ENCODE assay signal across 26 cellular contexts in genomic region chr5:96347502-96348292, GRCh38.
A peak's percentile ranks its signal among the peaks of the same experiment; 100 is the strongest.
DNase-seq lines count a peak whose midpoint lies in the region; ATAC-seq, FAIRE-seq and TF ChIP-seq lines count a peak whose summit lies in the region.
"Had no signal": no experiment of that assay in that cellular context is flagged by ENCODE, and none has a peak within 500 bp of the region (broad histone marks: within the 10 kb centered on the region; RNA-seq: fewer than 3 reads in every experiment).

No MANE protein-coding gene starts in this region.

- no peak overlapping the region for H3K4me3 ChIP-seq in ACC112 (ENCODE audit: low read depth, low read length)
- H3K4me3 ChIP-seq in GM12878, result no peak overlapping the region
- no peak overlapping the region for H3K4me3 ChIP-seq in mesenchymal stem cell (ENCODE audit: insufficient read depth in 1 of 2, low read depth in 1 of 2, low read length in 2 of 2)
- H3K4me3 ChIP-seq: BLaER1 treated with 17β-estradiol and CSF1 and Interleukin-3, amounts not matched to agents 10 nM and 100 nM; K562; PC-9; SJSA1 had no signal

- H2BK5ac ChIP-seq in mesenchymal stem cell (ENCODE audit: low read depth, low read length, poor library complexity, severe bottlenecking), result no peak overlapping the region

- H3K14ac ChIP-seq in mesenchymal stem cell (ENCODE audit: low read length in 2 of 2), result no peak overlapping the region

- CTCF ChIA-PET in GM12878 (lab: Yijun Ruan, JAX), result interaction anchor here (1.0 to 14.8 kb wide), 3 partner anchors 12 to 251 kb away, joined by 3 to 360 read pairs (median 102); no protein-coding TSS in a partner anchor

- in situ Hi-C loops in GM12878 (cut with MboI), result loop anchor here (5.0 to 10.0 kb wide), 2 partner anchors 250 to 347 kb away; no protein-coding TSS in a partner anchor

- H3K27me3 ChIP-seq in ACC112 (ENCODE audit: insufficient read depth, low read length) (no peaks in the 10 kb centered on the region), GM12878 (replicated peaks in 1 of 2; ENCODE audit: control insufficient read depth in 2 of 2, insufficient read depth in 2 of 2, low read length in 1 of 2) (no peaks in the 10 kb centered on the region), mesenchymal stem cell (ENCODE audit: control insufficient read depth in 1 of 2, insufficient read depth in 1 of 2, low read length in 2 of 2) (no peaks in the 10 kb centered on the region)
- H3K27me3 ChIP-seq: BLaER1 treated with 17β-estradiol and CSF1 and Interleukin-3, amounts not matched to agents 10 nM and 100 nM; SJSA1 had no signal

- no peak overlapping the region for H3K4me3 Mint-ChIP-seq in chondrocyte (ENCODE audit: unreplicated experiment)
- no peak overlapping the region for H3K4me3 Mint-ChIP-seq in T-helper 2 cell treated with Interferon-gamma antibody and Interleukin-4, amounts not matched to agents 5 μg/mL and 100 μg/mL, for 36 hours
- H3K4me3 Mint-ChIP-seq: CD4-positive, alpha-beta T cell; H9; HFFc6 had no signal

- intact Hi-C loops in GM12878 (cut with micrococcal nuclease; ENCODE audit: unreplicated experiment), result loop anchor here (10.0 kb wide), 2 partner anchors 337 to 367 kb away; no protein-coding TSS in a partner anchor

- H3K79me1 ChIP-seq in mesenchymal stem cell (replicated peaks; ENCODE audit: low read length, poor library complexity, severe bottlenecking), result no peaks in the 10 kb centered on the region

- peaks cover 2% of the 10 kb centered on the region for H3K36me3 Mint-ChIP-seq in chondrocyte (ENCODE audit: low read depth)
- H3K36me3 Mint-ChIP-seq in T-helper 2 cell treated with Interferon-gamma antibody and Interleukin-4, amounts not matched to agents 5 μg/mL and 100 μg/mL, for 36 hours (ENCODE audit: low read depth), result no peaks in the 10 kb centered on the region

- H2AFZ ChIP-seq in ACC112 (ENCODE audit: low read length, unreplicated experiment) (no peak overlapping the region), GM12878 (ENCODE audit: control insufficient read depth, low read depth, low read length) (no peak overlapping the region), mesenchymal stem cell (ENCODE audit: low read depth, low read length) (no peak overlapping the region)
- H2AFZ ChIP-seq: PC-9 had no signal

- H2AK5ac ChIP-seq in mesenchymal stem cell (ENCODE audit: low read length, severe bottlenecking), result no peak overlapping the region

- no peak overlapping the region for H4K91ac ChIP-seq in mesenchymal stem cell (ENCODE audit: low read length)

- no peak overlapping the region for H3K23ac ChIP-seq in mesenchymal stem cell (ENCODE audit: low read length in 2 of 2)

- no peak for TF ChIP-seq CTCF in GM12878 (IDR thresholded peaks at IDR 0.05 in 2 of 3, conservative IDR thresholded peaks at IDR 0.05 in 1 of 3; ENCODE audit: control insufficient read depth in 2 of 3, extremely low read depth in 1 of 3, insufficient read depth in 1 of 3, low read depth in 3 of 3, low read length in 3 of 3)
- no peak for TF ChIP-seq CTCF in chondrocyte (IDR thresholded peaks at IDR 0.05)

- POLR2A ChIA-PET in GM12878 (lab: Charles Lee), result no interaction called here

- 55% methylated on average over 4 of the region's 4 CpGs for WGBS in GM12878 (ENCODE audit: insufficient coverage, insufficient replicate concordance, low lambda C conversion rate, missing lambda C conversion rate)
- WGBS in mesenchymal stem cell, result 86% methylated on average over 4 of the region's 4 CpGs

- no peaks in the 10 kb centered on the region for H4K20me1 ChIP-seq in GM12878 (ENCODE audit: control insufficient read depth, insufficient read depth)
- H4K20me1 ChIP-seq: BLaER1 treated with 17β-estradiol and CSF1 and Interleukin-3, amounts not matched to agents 10 nM and 100 nM had no signal

- no peak overlapping the region for H2BK12ac ChIP-seq in mesenchymal stem cell (ENCODE audit: low read length in 2 of 2)

- RAD21 ChIA-PET in GM12878 (lab: Charles Lee; ENCODE audit: unreplicated experiment), result no interaction called here

- H3K4me1 ChIP-seq in ACC112 (ENCODE audit: control insufficient read depth, insufficient read depth, low read length, unreplicated experiment) (peaks cover 41% of the 10 kb centered on the region), GM12878 (ENCODE audit: control insufficient read depth, insufficient read depth, low read length) (no peaks in the 10 kb centered on the region), mesenchymal stem cell (ENCODE audit: control insufficient read depth, insufficient read depth, low read depth, low read length) (no peaks in the 10 kb centered on the region)
- H3K4me1 ChIP-seq: SJSA1 had no signal

- ATAC-seq in GM12878, result 0 out of 3 replicates have a peak, but pooled peaks have one; percentile 30
- ATAC-seq: K562 had no signal

- H3K27ac Mint-ChIP-seq in chondrocyte (ENCODE audit: unreplicated experiment), result no peak overlapping the region
- no peak overlapping the region for H3K27ac Mint-ChIP-seq in T-helper 2 cell treated with Interferon-gamma antibody and Interleukin-4, amounts not matched to agents 5 μg/mL and 100 μg/mL, for 36 hours
- H3K27ac Mint-ChIP-seq: CD4-positive, alpha-beta T cell; H9; HFFc6 had no signal

- no peak overlapping the region for H2BK15ac ChIP-seq in mesenchymal stem cell (ENCODE audit: low read depth, poor library complexity, severe bottlenecking)

- H2BK120ac ChIP-seq in mesenchymal stem cell (ENCODE audit: low read depth, low read length), result no peak overlapping the region

- BruUV-seq in GM12878 (replicated peaks; lab: Mats Ljungman, UMichigan), result no TSS peak

- H3K9me3 ChIP-seq in GM12878 (replicated peaks; ENCODE audit: control insufficient read depth, insufficient read depth, low read length) (no peaks in the 10 kb centered on the region), mesenchymal stem cell (ENCODE audit: control insufficient read depth, low read length) (no peaks in the 10 kb centered on the region)
- H3K9me3 ChIP-seq: SJSA1 had no signal

- H4K8ac ChIP-seq in mesenchymal stem cell (ENCODE audit: low read length), result no peak overlapping the region

- no peak for TF ChIP-seq EP300 in GM12878 (IDR thresholded peaks at IDR 0.05; ENCODE audit: borderline replicate concordance in 1 of 2, control insufficient read depth in 1 of 2, low read depth in 2 of 2, low read length in 2 of 2)

- peak overlapping the region; percentile 66 for H3K27ac ChIP-seq in ACC112 (ENCODE audit: low read depth, low read length)
- no peak overlapping the region for H3K27ac ChIP-seq in GM12878 (ENCODE audit: control insufficient read depth, insufficient read depth)
- H3K27ac ChIP-seq in mesenchymal stem cell (ENCODE audit: low read length, poor library complexity, severe bottlenecking), result peak overlapping the region; percentile 20
- H3K27ac ChIP-seq: BLaER1 treated with 17β-estradiol and CSF1 and Interleukin-3, amounts not matched to agents 10 nM and 100 nM; PC-9; SJSA1 had no signal

- no peaks in the 10 kb centered on the region for H3K36me3 ChIP-seq in ACC112 (ENCODE audit: insufficient read depth, low read length)
- H3K36me3 ChIP-seq in GM12878 (ENCODE audit: control insufficient read depth in 2 of 2, insufficient read depth in 2 of 2, low read length in 1 of 2), result no peaks in the 10 kb centered on the region
- H3K36me3 ChIP-seq in mesenchymal stem cell (ENCODE audit: control insufficient read depth in 1 of 2, insufficient read depth in 2 of 2, low read depth in 1 of 2, low read length in 2 of 2), result no peaks in the 10 kb centered on the region
- H3K36me3 ChIP-seq: BLaER1 treated with 17β-estradiol and CSF1 and Interleukin-3, amounts not matched to agents 10 nM and 100 nM; SJSA1 had no signal

- H3K4me2 ChIP-seq in GM12878 (ENCODE audit: control insufficient read depth, insufficient read depth) (no peak overlapping the region), mesenchymal stem cell (ENCODE audit: low read length, poor library complexity, severe bottlenecking) (no peak overlapping the region)
- H3K4me2 ChIP-seq: PC-9 had no signal

- no peaks in the 10 kb centered on the region for H3K9me3 Mint-ChIP-seq in chondrocyte (ENCODE audit: low read depth)
- H3K9me3 Mint-ChIP-seq in T-helper 2 cell treated with Interferon-gamma antibody and Interleukin-4, amounts not matched to agents 5 μg/mL and 100 μg/mL, for 36 hours, result no peaks in the 10 kb centered on the region
- H3K9me3 Mint-ChIP-seq: CD4-positive, alpha-beta T cell; H9; HFFc6 had no signal

- SMC1A ChIA-PET in GM12878 (lab: Charles Lee; ENCODE audit: uncharacterized antibody, unreplicated experiment), result interaction anchor here (1.0 to 3.2 kb wide), 3 partner anchors 10 to 255 kb away, joined by 4 to 15 read pairs (median 5); no protein-coding TSS in a partner anchor

- FAIRE-seq in GM12878 (lab: Jason Lieb, UNC), result no peak
- FAIRE-seq: D721Med, K562 had no signal

- no peaks in the 10 kb centered on the region for H3K27me3 Mint-ChIP-seq in chondrocyte (ENCODE audit: low read depth)
- H3K27me3 Mint-ChIP-seq in T-helper 2 cell treated with Interferon-gamma antibody and Interleukin-4, amounts not matched to agents 5 μg/mL and 100 μg/mL, for 36 hours (ENCODE audit: low read depth), result peaks cover 45% of the 10 kb centered on the region

- peaks cover 2% of the 10 kb centered on the region for H3K4me1 Mint-ChIP-seq in chondrocyte (ENCODE audit: low read depth)
- peaks cover 15% of the 10 kb centered on the region for H3K4me1 Mint-ChIP-seq in T-helper 2 cell treated with Interferon-gamma antibody and Interleukin-4, amounts not matched to agents 5 μg/mL and 100 μg/mL, for 36 hours (ENCODE audit: low read depth)
- H3K4me1 Mint-ChIP-seq: H9 had no signal

- no peaks in the 10 kb centered on the region for H3K79me2 ChIP-seq in ACC112 (ENCODE audit: control insufficient read depth, insufficient read depth, low read length, unreplicated experiment)
- no peaks in the 10 kb centered on the region for H3K79me2 ChIP-seq in GM12878 (ENCODE audit: control insufficient read depth, insufficient read depth, low read length)

- H3K4ac ChIP-seq in mesenchymal stem cell (ENCODE audit: low read depth in 1 of 2, low read length in 2 of 2), result no peak overlapping the region

- no peak overlapping the region for H3K18ac ChIP-seq in mesenchymal stem cell (ENCODE audit: low read depth in 1 of 2, low read length in 2 of 2)

- TF ChIP-seq RAD21 in GM12878 (IDR thresholded peaks at IDR 0.05; ENCODE audit: insufficient read depth, low read depth, low read length), result no peak

- H3K9ac ChIP-seq in GM12878 (ENCODE audit: control insufficient read depth, insufficient read depth, low read length), result no peak overlapping the region
- H3K9ac ChIP-seq in mesenchymal stem cell (ENCODE audit: low read length), result no peak overlapping the region
- H3K9ac ChIP-seq: BLaER1 treated with 17β-estradiol and CSF1 and Interleukin-3, amounts not matched to agents 10 nM and 100 nM had no signal

- TF ChIP-seq POLR2A in GM12878 (IDR thresholded peaks at IDR 0.05; ENCODE audit: low read depth, low read length), result no peak

- DNase-seq in HT1080 (ENCODE audit: low read depth) (peak; percentile 47), GM12878 (ENCODE audit: low read depth, low spot score) (no peak), mesenchymal stem cell (no peak), chondrocyte (ENCODE audit: low spot score) (no peak)
- no peak for DNase-seq in activated naive CD4-positive, alpha-beta T cell treated with Interleukin-2 at 50 U/mL for 16 hours
- no peak for DNase-seq in T-helper 2 cell treated with Interferon-gamma antibody and Interleukin-4, amounts not matched to agents 5 μg/mL and 100 μg/mL, for 36 hours (ENCODE audit: low spot score)
- DNase-seq: AML-193; CD4-positive, alpha-beta T cell; DMS79; H9; HFFc6; Kasumi-1; MV-4-11; NCI-H1105 treated with DMSO at 0.1 percent for 48 hours; NCI-H2029; NCI-H446 treated with DMSO at 0.1 percent for 48 hours; NCI-H526; NK-92 treated with Interleukin-12 subunit alpha and Interleukin-12 subunit beta, amount 100 ng/mL, for 24 hours; PC-9; Right ventricle myocardium superior; RPMI8226 had no signal
